Comparison of ENCODE assay signal across 10 cellular contexts in the genomic region with DNA sequence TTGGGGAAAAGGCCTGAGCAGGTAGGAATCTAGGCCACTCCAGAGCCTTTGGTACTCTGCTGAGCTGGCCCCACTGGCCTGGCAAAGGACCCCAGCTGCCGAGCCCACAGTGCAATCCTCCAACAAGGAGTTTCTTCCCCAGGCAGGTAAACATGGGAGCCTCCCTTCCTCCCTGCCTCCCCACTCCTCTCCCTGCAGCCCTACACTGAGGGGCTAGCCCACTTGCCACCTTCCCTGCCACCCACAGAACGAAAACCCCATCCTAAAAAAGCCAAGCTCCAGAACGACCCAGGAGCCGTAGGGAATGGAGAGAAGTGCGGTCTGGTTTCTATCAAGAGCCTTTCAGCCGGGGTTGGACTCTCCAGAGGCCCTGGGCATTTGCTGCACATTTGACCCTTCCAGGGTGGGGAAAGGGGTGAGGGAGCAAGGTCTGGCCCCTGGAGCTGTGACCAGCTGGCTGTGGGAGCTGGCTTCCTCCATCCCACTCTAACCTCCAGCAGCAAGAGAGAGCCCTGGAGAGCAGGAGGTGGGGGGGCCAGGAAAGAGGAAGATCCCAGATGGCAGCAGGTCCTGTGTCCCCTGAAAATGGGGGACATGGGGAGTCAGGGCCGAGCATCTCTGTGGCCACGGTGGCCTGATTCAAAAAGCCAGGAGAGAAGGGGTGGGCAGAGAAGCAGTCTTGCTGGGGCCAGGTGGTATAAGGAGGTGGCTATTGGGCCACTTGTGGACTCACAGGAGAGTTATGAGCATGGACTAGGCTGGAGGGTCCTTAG. TPM values are rescaled to one million over a fixed set of nuclear protein-coding genes. Genes with fewer than 3 reads are reported as not detected.
DNase-seq lines count a peak whose midpoint lies in the region; ATAC-seq and TF ChIP-seq lines count a peak whose summit lies in the region.
"Had no signal": no experiment of that assay in that cellular context is flagged by ENCODE, and none has a peak within 500 bp of the region (broad histone marks: within the 10 kb centered on the region; RNA-seq: fewer than 3 reads in every experiment).

No MANE protein-coding gene starts in this region.

- no peak overlapping the region for H3K4me2 ChIP-seq in mesenchymal stem cell (ENCODE audit: low read length, poor library complexity, severe bottlenecking)

- no peak overlapping the region for H3K27ac ChIP-seq in ascending aorta
- H3K27ac ChIP-seq in mesenchymal stem cell (ENCODE audit: low read length, poor library complexity, severe bottlenecking): no peak overlapping the region
- H3K27ac ChIP-seq in substantia nigra (ENCODE audit: low read depth, low read length, poor library complexity, severe bottlenecking): peak overlapping the region; percentile 97
- H3K27ac ChIP-seq: brain microvascular endothelial cell had no signal

- peaks cover 5% of the 10 kb centered on the region for H3K4me1 Mint-ChIP-seq in activated CD4-positive, alpha-beta T cell treated with anti-CD3 and anti-CD28 coated beads, Interleukin-2, amount 10 ng/mL, durations not matched to agents 24 days and 14 days

- no peak overlapping the region for H3K18ac ChIP-seq in mesenchymal stem cell (ENCODE audit: low read depth in 1 of 2, low read length in 2 of 2)

- H3K9me3 Mint-ChIP-seq in activated CD4-positive, alpha-beta T cell treated with anti-CD3 and anti-CD28 coated beads, Interleukin-2, amount 10 ng/mL, durations not matched to agents 24 days and 14 days: no peaks in the 10 kb centered on the region

- no peak overlapping the region for H3K9ac ChIP-seq in mesenchymal stem cell (ENCODE audit: low read length)

- H2BK5ac ChIP-seq in mesenchymal stem cell (ENCODE audit: low read depth, low read length, poor library complexity, severe bottlenecking): no peak overlapping the region

- H3K4ac ChIP-seq in mesenchymal stem cell (ENCODE audit: low read depth in 1 of 2, low read length in 2 of 2): no peak overlapping the region

- H2BK120ac ChIP-seq in mesenchymal stem cell (ENCODE audit: low read depth, low read length): no peak overlapping the region

- no peak overlapping the region for H2BK12ac ChIP-seq in mesenchymal stem cell (ENCODE audit: low read length in 2 of 2)

- peak overlapping the region; percentile 67 for H3K4me3 Mint-ChIP-seq in activated CD4-positive, alpha-beta T cell treated with anti-CD3 and anti-CD28 coated beads, Interleukin-2, amount 10 ng/mL, durations not matched to agents 24 days and 14 days

- no peaks in the 10 kb centered on the region for H3K36me3 ChIP-seq in ascending aorta
- no peaks in the 10 kb centered on the region for H3K36me3 ChIP-seq in mesenchymal stem cell (ENCODE audit: control insufficient read depth in 1 of 2, insufficient read depth in 2 of 2, low read depth in 1 of 2, low read length in 2 of 2)
- H3K36me3 ChIP-seq: brain microvascular endothelial cell had no signal

- no peak for ATAC-seq in HG02938 (IDR thresholded peaks at IDR 0.05; ENCODE audit: unreplicated experiment)
- ATAC-seq in HG02870 (IDR thresholded peaks at IDR 0.05; ENCODE audit: unreplicated experiment): no peak

- H3K14ac ChIP-seq in mesenchymal stem cell (ENCODE audit: low read length in 2 of 2): no peak overlapping the region

- H3K27me3 ChIP-seq in ascending aorta (no peaks in the 10 kb centered on the region), mesenchymal stem cell (ENCODE audit: control insufficient read depth in 1 of 2, insufficient read depth in 1 of 2, low read length in 2 of 2) (peaks cover 33 to 56% of the 10 kb centered on the region in 2 experiments)

- peaks cover 42% of the 10 kb centered on the region for H3K27me3 Mint-ChIP-seq in activated CD4-positive, alpha-beta T cell treated with anti-CD3 and anti-CD28 coated beads, Interleukin-2, amount 10 ng/mL, durations not matched to agents 24 days and 14 days

- H3K9me3 ChIP-seq in ascending aorta (no peaks in the 10 kb centered on the region), mesenchymal stem cell (ENCODE audit: control insufficient read depth, low read length) (no peaks in the 10 kb centered on the region)

- H2AFZ ChIP-seq in mesenchymal stem cell (ENCODE audit: low read depth, low read length): no peak overlapping the region

- H3K36me3 Mint-ChIP-seq in activated CD4-positive, alpha-beta T cell treated with anti-CD3 and anti-CD28 coated beads, Interleukin-2, amount 10 ng/mL, durations not matched to agents 24 days and 14 days (ENCODE audit: low read depth): no peaks in the 10 kb centered on the region

- no peak overlapping the region for H4K8ac ChIP-seq in mesenchymal stem cell (ENCODE audit: low read length)

- H3K4me3 ChIP-seq in ascending aorta: peak overlapping the region; percentile 70 to 74
- no peak overlapping the region for H3K4me3 ChIP-seq in mesenchymal stem cell (ENCODE audit: insufficient read depth in 1 of 2, low read depth in 1 of 2, low read length in 2 of 2)

- TF ChIP-seq CTCF in ascending aorta (IDR thresholded peaks at IDR 0.05): no peak

- H3K4me1 ChIP-seq in ascending aorta (peaks cover 4 to 10% of the 10 kb centered on the region in 2 donors), mesenchymal stem cell (ENCODE audit: control insufficient read depth, insufficient read depth, low read depth, low read length) (peaks cover 13% of the 10 kb centered on the region)

- no peak for DNase-seq in activated CD4-positive, alpha-beta T cell treated with anti-CD3 and anti-CD28 coated beads, Interleukin-2, amount 10 ng/mL, durations not matched to agents 24 days and 14 days
- DNase-seq in activated CD4-positive, alpha-beta T cell treated with anti-CD3 and anti-CD28 coated beads for 48 hours: no peak
- DNase-seq in ascending aorta (ENCODE audit: low spot score in 2 of 2) (no peak), mesenchymal stem cell (no peak), substantia nigra (lab: John Stamatoyannopoulos, UW) (peak in 2 of 49 donors; percentile 29 to 59), NCI-H1417 treated with DMSO at 0.1 percent for 48 hours (lab: John Stamatoyannopoulos, UW) (no peak)
- DNase-seq: brain microvascular endothelial cell had no signal

- H3K79me1 ChIP-seq in mesenchymal stem cell (replicated peaks; ENCODE audit: low read length, poor library complexity, severe bottlenecking): no peaks in the 10 kb centered on the region

- H2AK5ac ChIP-seq in mesenchymal stem cell (ENCODE audit: low read length, severe bottlenecking): no peak overlapping the region

- 65% methylated on average over 8 of the region's 8 CpGs for WGBS in mesenchymal stem cell

- peak overlapping the region in 1 of 2 experiments; percentile 57 for H3K23ac ChIP-seq in mesenchymal stem cell (ENCODE audit: low read length in 2 of 2)

- H3K27ac Mint-ChIP-seq in activated CD4-positive, alpha-beta T cell treated with anti-CD3 and anti-CD28 coated beads, Interleukin-2, amount 10 ng/mL, durations not matched to agents 24 days and 14 days: no peak overlapping the region

- intact Hi-C loops in activated CD4-positive, alpha-beta T cell treated with anti-CD3 and anti-CD28 coated beads, Interleukin-2, amount 10 ng/mL, durations not matched to agents 24 days and 14 days (cut with micrococcal nuclease): no loop called here
- intact Hi-C loops in ascending aorta (cut with DNase I): no loop called here

- peak overlapping the region; percentile 49 for H2BK15ac ChIP-seq in mesenchymal stem cell (ENCODE audit: low read depth, poor library complexity, severe bottlenecking)

- H4K91ac ChIP-seq in mesenchymal stem cell (ENCODE audit: low read length): no peak overlapping the region

RNA-seq across cellular contexts. Expression of gene HID1, which starts 1.3 kb away (rescaled TPM):
- total RNA-seq in activated CD4-positive, alpha-beta T cell treated with anti-CD3 and anti-CD28 coated beads, Interleukin-2, amount 10 ng/mL, durations not matched to agents 24 days and 14 days: 0.17 TPM in 1 of 2 replicates, not detected in the other
- 103 TPM for total RNA-seq in ascending aorta
- polyA plus RNA-seq in mesenchymal stem cell (2013, experiment 1 of 2): 1.4 TPM
- 1.5 TPM for polyA plus RNA-seq in mesenchymal stem cell (2013, experiment 2 of 2)

RNA-seq across cellular contexts. Expression of gene CDR2L, which starts 16.2 kb away (rescaled TPM):
- 1.4 and 1.8 TPM in 2 replicates for total RNA-seq in activated CD4-positive, alpha-beta T cell treated with anti-CD3 and anti-CD28 coated beads, Interleukin-2, amount 10 ng/mL, durations not matched to agents 24 days and 14 days
- total RNA-seq in ascending aorta: 54.7 TPM
- polyA plus RNA-seq in mesenchymal stem cell (2013, experiment 1 of 2): 30.2 TPM
- 29.7 TPM for polyA plus RNA-seq in mesenchymal stem cell (2013, experiment 2 of 2)

RNA-seq across cellular contexts. Expression of gene OTOP3, which starts 35.6 kb away (rescaled TPM):
- total RNA-seq in activated CD4-positive, alpha-beta T cell treated with anti-CD3 and anti-CD28 coated beads, Interleukin-2, amount 10 ng/mL, durations not matched to agents 24 days and 14 days: not detected in 2 replicates
- total RNA-seq in ascending aorta: not detected
- not detected for polyA plus RNA-seq in mesenchymal stem cell (2013, experiment 1 of 2)
- not detected for polyA plus RNA-seq in mesenchymal stem cell (2013, experiment 2 of 2)
- total RNA-seq: lung microvascular endothelial cell had no signal

RNA-seq across cellular contexts. Expression of gene MRPL58, which starts 41.2 kb away (rescaled TPM):
- 73.3 and 74.3 TPM in 2 replicates for total RNA-seq in activated CD4-positive, alpha-beta T cell treated with anti-CD3 and anti-CD28 coated beads, Interleukin-2, amount 10 ng/mL, durations not matched to agents 24 days and 14 days
- total RNA-seq in ascending aorta: 14.5 TPM
- polyA plus RNA-seq in mesenchymal stem cell (2013, experiment 1 of 2): 30.1 TPM
- polyA plus RNA-seq in mesenchymal stem cell (2013, experiment 2 of 2): 29.8 TPM

RNA-seq across cellular contexts. Expression of gene OTOP2, which starts 47.2 kb away (rescaled TPM):
- not detected in 2 replicates for total RNA-seq in activated CD4-positive, alpha-beta T cell treated with anti-CD3 and anti-CD28 coated beads, Interleukin-2, amount 10 ng/mL, durations not matched to agents 24 days and 14 days
- total RNA-seq in ascending aorta: not detected
- polyA plus RNA-seq in mesenchymal stem cell (2013, experiment 1 of 2): not detected
- polyA plus RNA-seq in mesenchymal stem cell (2013, experiment 2 of 2): not detected
- total RNA-seq: lung microvascular endothelial cell had no signal

Comparison
In these comparisons a context has a peak if more than half of its experiments do, and no peak if none do; other contexts are left out.
1. H3K4me3 ChIP-seq: peak in ascending aorta (2 of 2); none in mesenchymal stem cell (0 of 2).
2. RNA of gene HID1, which starts 1.3 kb away (total RNA-seq): 103 TPM in ascending aorta (single experiment); 0.17 TPM in activated CD4-positive, alpha-beta T cell treated with anti-CD3 and anti-CD28 coated beads, Interleukin-2, amount 10 ng/mL, durations not matched to agents 24 days and 14 days; every median in the first group is over 10 times any median in the second.
3. RNA of gene CDR2L, which starts 16.2 kb away (total RNA-seq): 54.7 TPM in ascending aorta (single experiment); 1.4 to 1.8 TPM in activated CD4-positive, alpha-beta T cell treated with anti-CD3 and anti-CD28 coated beads, Interleukin-2, amount 10 ng/mL, durations not matched to agents 24 days and 14 days; every median in the first group is over 10 times any median in the second.